Comparison of ENCODE assay signal across 1 cellular context in the genomic region with DNA sequence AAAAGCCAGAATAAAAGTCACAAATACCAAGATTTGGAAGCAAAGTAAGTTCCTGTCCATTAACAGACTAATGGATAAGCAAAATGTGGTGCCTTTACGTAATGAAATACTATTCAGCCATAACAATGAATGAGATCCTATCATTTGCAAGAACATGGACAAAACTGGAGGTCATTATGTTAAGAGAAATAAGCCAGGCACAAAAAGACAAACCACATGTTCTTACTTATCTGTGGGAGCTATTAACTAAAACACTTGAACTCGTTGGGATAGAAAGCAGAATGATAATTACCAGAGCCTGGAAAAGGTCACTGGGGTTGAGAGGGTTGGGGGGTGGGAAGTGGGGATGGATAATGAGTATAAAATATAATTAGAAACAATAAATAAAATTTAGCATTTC.
TF ChIP-seq lines count a peak whose summit lies in the region.

No MANE protein-coding gene starts in this region.

TF ChIP-seq in WTC11, 78 proteins besides CTCF, POLR2A, EP300 and RAD21 (continued from another document):
- TF ChIP-seq, protein P1, sequence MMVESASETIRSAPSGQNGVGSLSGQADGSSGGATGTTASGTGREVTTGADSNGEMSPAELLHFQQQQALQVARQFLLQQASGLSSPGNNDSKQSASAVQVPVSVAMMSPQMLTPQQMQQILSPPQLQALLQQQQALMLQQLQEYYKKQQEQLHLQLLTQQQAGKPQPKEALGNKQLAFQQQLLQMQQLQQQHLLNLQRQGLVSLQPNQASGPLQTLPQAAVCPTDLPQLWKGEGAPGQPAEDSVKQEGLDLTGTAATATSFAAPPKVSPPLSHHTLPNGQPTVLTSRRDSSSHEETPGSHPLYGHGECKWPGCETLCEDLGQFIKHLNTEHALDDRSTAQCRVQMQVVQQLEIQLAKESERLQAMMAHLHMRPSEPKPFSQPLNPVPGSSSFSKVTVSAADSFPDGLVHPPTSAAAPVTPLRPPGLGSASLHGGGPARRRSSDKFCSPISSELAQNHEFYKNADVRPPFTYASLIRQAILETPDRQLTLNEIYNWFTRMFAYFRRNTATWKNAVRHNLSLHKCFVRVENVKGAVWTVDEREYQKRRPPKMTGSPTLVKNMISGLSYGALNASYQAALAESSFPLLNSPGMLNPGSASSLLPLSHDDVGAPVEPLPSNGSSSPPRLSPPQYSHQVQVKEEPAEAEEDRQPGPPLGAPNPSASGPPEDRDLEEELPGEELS (CRISPR knock-in tag; IDR thresholded peaks at IDR 0.05): no peak
- TF ChIP-seq ZNF317 (CRISPR knock-in tag; IDR thresholded peaks at IDR 0.05; ENCODE audit: borderline replicate concordance, low read depth): no peak
